In genomic region chr1:3248416-3249141, GRCh38 we compare ENCODE assay signal across 18 cellular contexts.
DNase-seq lines count a peak whose midpoint lies in the region; ATAC-seq, FAIRE-seq and TF ChIP-seq lines count a peak whose summit lies in the region.
"Had no signal": no experiment of that assay in that cellular context is flagged by ENCODE, and none has a peak within 500 bp of the region (broad histone marks: within the 10 kb centered on the region; RNA-seq: fewer than 3 reads in every experiment).

No MANE protein-coding gene starts in this region.

- H3K27ac ChIP-seq in WERI-Rb-1 (peak overlapping the region; percentile 74), small intestine (ENCODE audit: low read depth in 1 of 2, low read length in 1 of 2) (peak overlapping the region; percentile 71 to 99)
- H3K27ac ChIP-seq: RWPE1, SJSA1 had no signal

- FAIRE-seq in small intestine (lab: Jason Lieb, UNC) = no peak
- FAIRE-seq: K562 had no signal

- H3K27me3 Mint-ChIP-seq in nephron (ENCODE audit: low read depth) = peaks cover 78% of the 10 kb centered on the region

- H3K4me1 ChIP-seq in small intestine (ENCODE audit: control insufficient read depth in 2 of 2, insufficient read depth in 1 of 2, low read depth in 1 of 2, low read length in 1 of 2) = peaks cover 4 to 9% of the 10 kb centered on the region in 2 donors
- H3K4me1 ChIP-seq: SJSA1 had no signal

- no peaks in the 10 kb centered on the region for H3K9me3 Mint-ChIP-seq in nephron

- TF ChIP-seq CTCF in WERI-Rb-1 (IDR thresholded peaks at IDR 0.05; ENCODE audit: low read depth, low read length) (no peak), nephron (IDR thresholded peaks at IDR 0.05; ENCODE audit: unreplicated experiment in 3 of 3) (no peak)

- no peak for ATAC-seq in HG02571 (IDR thresholded peaks at IDR 0.05; ENCODE audit: unreplicated experiment)
- ATAC-seq: HCT116, K562 had no signal

- H3K9me3 ChIP-seq in WERI-Rb-1 (ENCODE audit: severe bottlenecking) (no peaks in the 10 kb centered on the region), small intestine (ENCODE audit: control insufficient read depth, low read depth) (no peaks in the 10 kb centered on the region)
- H3K9me3 ChIP-seq: Caco-2, SJSA1 had no signal

- no peaks in the 10 kb centered on the region for H3K36me3 ChIP-seq in WERI-Rb-1
- H3K36me3 ChIP-seq in small intestine (ENCODE audit: control insufficient read depth in 2 of 2, insufficient read depth in 2 of 2, low read length in 2 of 2) = no peaks in the 10 kb centered on the region
- H3K36me3 ChIP-seq: SJSA1 had no signal

- H3K27me3 ChIP-seq in WERI-Rb-1 (ENCODE audit: insufficient read depth, low read depth, severe bottlenecking) = no peaks in the 10 kb centered on the region
- peaks cover 0 to 2% of the 10 kb centered on the region in 2 donors for H3K27me3 ChIP-seq in small intestine (ENCODE audit: control insufficient read depth in 2 of 2, insufficient read depth in 2 of 2, low read length in 2 of 2)
- H3K27me3 ChIP-seq: SJSA1 had no signal

- DNase-seq in WERI-Rb-1 (no peak), ecto neural progenitor cell (ENCODE audit: low spot score) (peak; percentile 61), small intestine (peak; percentile 73), MV-4-11 (lab: John Stamatoyannopoulos, UW) (no peak), NCI-H2081 (lab: John Stamatoyannopoulos, UW) (no peak)
- DNase-seq: ACHN, Caco-2, NCI-H1436, NCI-H2029, NCI-H2171 treated with DMSO at 0.1 percent for 48 hours, NCI-H446 treated with DMSO at 0.1 percent for 48 hours, NCI-H774 had no signal

- WGBS in small intestine, 3 donors = 19 to 33% (median 33%) methylated on average over 27 of the region's 27 CpGs

- H3K4me3 ChIP-seq in WERI-Rb-1 (ENCODE audit: low read depth, low read length) (no peak overlapping the region), small intestine (ENCODE audit: low read depth in 1 of 2, low read length in 2 of 2) (no peak overlapping the region)
- H3K4me3 ChIP-seq: K562, SJSA1 had no signal

- H3K36me3 Mint-ChIP-seq in nephron (ENCODE audit: low read depth) = no peaks in the 10 kb centered on the region

- peak overlapping the region in 2 of 3 experiments; percentile 5 to 79 for H3K27ac Mint-ChIP-seq in nephron

- peaks cover 25% of the 10 kb centered on the region for H3K4me1 Mint-ChIP-seq in nephron

- H3K4me3 Mint-ChIP-seq in nephron = peak overlapping the region in 2 of 3 experiments; percentile 36 to 66

Comparison
In these comparisons a context has a peak if more than half of its experiments do, and no peak if none do; other contexts are left out.
1. DNase-seq: peak in ecto neural progenitor cell (single experiment) and small intestine (single experiment); none in WERI-Rb-1 (single experiment), MV-4-11 (single experiment) and NCI-H2081 (0 of 2).